In the genomic region with DNA sequence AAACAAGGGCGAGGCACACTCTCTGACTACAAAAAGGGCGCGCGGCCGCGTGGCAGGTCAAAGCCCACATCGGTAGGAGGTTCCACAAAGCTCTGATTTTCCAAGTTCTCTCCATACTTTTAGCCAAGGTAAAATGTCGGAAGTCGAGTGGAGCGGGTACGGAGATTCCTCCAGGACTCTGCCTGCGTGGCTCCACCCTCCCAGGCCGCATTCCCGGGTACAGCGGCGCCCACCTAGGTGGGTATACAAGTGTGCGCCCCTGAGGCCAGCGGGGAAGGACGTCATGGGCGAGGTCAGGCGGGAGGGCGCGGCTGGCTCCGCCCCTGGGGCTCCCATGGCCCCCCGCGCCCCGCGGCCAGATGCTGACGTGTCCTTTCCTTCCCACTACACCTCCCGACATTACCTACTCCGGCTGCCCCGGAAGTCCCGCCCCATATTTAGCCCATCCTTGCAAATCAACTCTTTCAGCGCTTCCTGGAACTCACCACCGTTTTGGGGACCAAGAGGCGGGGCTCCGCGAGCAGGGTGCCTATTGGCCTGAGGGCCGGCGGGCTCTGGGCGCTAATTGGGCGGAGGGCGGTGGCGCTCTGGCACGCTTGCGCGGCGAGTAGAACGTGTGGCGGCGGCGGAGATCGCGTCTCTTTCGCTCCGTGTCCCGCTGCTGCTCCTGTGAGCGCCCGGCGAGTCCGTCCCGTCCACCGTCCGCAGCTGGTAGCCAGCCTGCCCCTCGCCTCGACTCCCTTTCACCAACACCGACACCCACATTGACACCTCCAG, we compare ENCODE assay signal across 8 cellular contexts. TPM values are rescaled to one million over a fixed set of nuclear protein-coding genes. Genes with fewer than 3 reads are reported as not detected.
DNase-seq lines count a peak whose midpoint lies in the region; ATAC-seq lines count a peak whose summit lies in the region.

SND1 (plus strand) TSS at position 639 of the 777 bp plus-strand sequence. CDS start 180 bp downstream, outside the sequence.

- DNase-seq in NCI-H1092 treated with DMSO at 0.1 percent for 48 hours (lab: John Stamatoyannopoulos, UW), result peak; percentile 100
- peak; percentile 98 for DNase-seq in SKM-1 (lab: John Stamatoyannopoulos, UW; ENCODE audit: unreplicated experiment)
- peak; percentile 97 to 99 for DNase-seq in activated naive CD4-positive, alpha-beta T cell treated with anti-CD3 and anti-CD28 coated beads, Interleukin-2, amount 50 U/mL, for 72 hours (ENCODE audit: low spot score in 2 of 2)
- peak; percentile 99 for DNase-seq in globus pallidus (ENCODE audit: low spot score)
- peak; percentile 99 for DNase-seq in occipital lobe (lab: John Stamatoyannopoulos, UW)

- no peaks in the 10 kb centered on the region for H3K9me3 Mint-ChIP-seq in activated naive CD4-positive, alpha-beta T cell treated with anti-CD3 and anti-CD28 coated beads, Interleukin-2, amount 50 U/mL, for 72 hours

- ATAC-seq in HG02610 (IDR thresholded peaks at IDR 0.05; ENCODE audit: unreplicated experiment), result peak; percentile 97
- ATAC-seq in activated naive CD4-positive, alpha-beta T cell treated with anti-CD3 and anti-CD28 coated beads, Interleukin-2, amount 50 U/mL, for 72 hours, result peak; percentile 94

- peak within 1 kb of the TSS; percentile 91 for H3K27ac ChIP-seq in temporal lobe (ENCODE audit: low read depth, low read length)

- peaks cover 22 to 28% of the 10 kb centered on the region in 2 donors for H3K36me3 Mint-ChIP-seq in activated naive CD4-positive, alpha-beta T cell treated with anti-CD3 and anti-CD28 coated beads, Interleukin-2, amount 50 U/mL, for 72 hours

- peak within 1 kb of the TSS; percentile 90 for H3K4me3 ChIP-seq in GM08714 (ENCODE audit: low read length)

- H3K27ac Mint-ChIP-seq in activated naive CD4-positive, alpha-beta T cell treated with anti-CD3 and anti-CD28 coated beads, Interleukin-2, amount 50 U/mL, for 72 hours, result peak within 1 kb of the TSS in 1 of 2 donors; percentile 100

RNA-seq across cellular contexts. Expression of gene SND1, which starts in this region (rescaled TPM):
- total RNA-seq in activated naive CD4-positive, alpha-beta T cell treated with anti-CD3 and anti-CD28 coated beads, Interleukin-2, amount 50 U/mL, for 72 hours, result 100 to 1,000 TPM; 175 to 246 TPM
- total RNA-seq in occipital lobe (65.8 TPM), temporal lobe (47.5 TPM)

Comparison
In these comparisons a context has a peak if more than half of its experiments do, and no peak if none do; other contexts are left out.
1. Peak in every context shown above with its lines: DNase-seq, ATAC-seq, H3K4me3 ChIP-seq and H3K27ac ChIP-seq.